Comparison of ENCODE assay signal across 8 cellular contexts in the genomic region with DNA sequence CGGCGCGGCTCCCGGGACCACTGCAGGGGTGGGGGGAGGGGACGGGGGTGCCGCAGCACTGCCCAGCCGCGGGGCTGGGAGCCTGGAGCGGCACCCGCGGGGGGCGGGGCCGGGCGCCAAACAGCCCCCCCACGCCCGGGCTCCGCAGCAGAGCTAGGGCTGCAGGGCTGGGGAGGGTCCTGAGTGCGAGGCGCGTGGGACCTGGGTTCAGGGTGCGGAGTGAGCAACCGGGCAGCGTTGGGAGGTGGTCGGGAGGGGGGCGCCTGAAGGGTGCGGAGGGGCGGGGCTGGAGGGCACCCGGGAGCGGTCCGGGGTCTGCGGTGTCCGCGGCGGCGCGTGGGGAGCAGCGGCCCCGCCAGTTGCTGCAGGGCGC. TPM values are rescaled to one million over a fixed set of nuclear protein-coding genes. Genes with fewer than 3 reads are reported as not detected.
DNase-seq lines count a peak whose midpoint lies in the region; ATAC-seq, FAIRE-seq and TF ChIP-seq lines count a peak whose summit lies in the region.

No MANE protein-coding gene starts in this region.

- in situ Hi-C loops in GM13977 (cut with MboI; ENCODE audit: low pct_unique_long_range_greater_than_20kb, low sequenced_read_pairs, unreplicated experiment) = no loop called here

- peaks cover 0 to 2% (median 0%) of the 10 kb centered on the region in 5 donors for H3K27me3 Mint-ChIP-seq in naive thymus-derived CD4-positive, alpha-beta T cell

- no peak for ATAC-seq in naive thymus-derived CD4-positive, alpha-beta T cell

- FAIRE-seq in bronchial epithelial cell (lab: Jason Lieb, UNC) = no peak

- H3K36me3 ChIP-seq in bronchial epithelial cell (ENCODE audit: control insufficient read depth, insufficient read depth, low read length) = peaks cover 3% of the 10 kb centered on the region
- peaks cover 0 to 42% (median 6%) of the 10 kb centered on the region in 3 experiments for H3K36me3 ChIP-seq in naive thymus-derived CD4-positive, alpha-beta T cell (ENCODE audit: control insufficient read depth in 2 of 3, insufficient read depth in 3 of 3, low read length in 3 of 3)

- peak overlapping the region; percentile 63 for H3K27ac ChIP-seq in naive thymus-derived CD4-positive, alpha-beta T cell (ENCODE audit: low read depth, low read length)

- peaks cover 0 to 19% (median 4%) of the 10 kb centered on the region in 5 donors for H3K36me3 Mint-ChIP-seq in naive thymus-derived CD4-positive, alpha-beta T cell

- CTCF ChIA-PET in naive thymus-derived CD4-positive, alpha-beta T cell (lab: Charles Lee) = interaction anchor here (0.9 kb wide), 1 partner anchor 92 kb away, joined by 5 read pairs; a partner anchor contains a TSS

- POLR2A ChIA-PET in naive thymus-derived CD4-positive, alpha-beta T cell (lab: Charles Lee) = interaction anchor here (0.9 to 13.8 kb wide), 2 partner anchors 18 to 58 kb away, joined by 3 to 327 read pairs; no protein-coding TSS in a partner anchor

- H3K27ac Mint-ChIP-seq in naive thymus-derived CD4-positive, alpha-beta T cell = peak overlapping the region in 1 of 9 donors; percentile 43

- H3K4me3 ChIP-seq in Jurkat, Clone E6-1 (ENCODE audit: low read length) = peak overlapping the region; percentile 62
- H3K4me3 ChIP-seq in bronchial epithelial cell (ENCODE audit: low read depth, low read length) = peak overlapping the region; percentile 58
- H3K4me3 ChIP-seq in naive thymus-derived CD4-positive, alpha-beta T cell (ENCODE audit: low read length) = no peak overlapping the region

- H3K4me1 Mint-ChIP-seq in naive thymus-derived CD4-positive, alpha-beta T cell = peaks cover 37 to 84% (median 74%) of the 10 kb centered on the region in 7 donors

- DNase-seq in GM13977 (ENCODE audit: low spot score) = peak; percentile 62
- no peak for DNase-seq in Jurkat, Clone E6-1 (ENCODE audit: low read depth, low spot score)
- DNase-seq in bronchial epithelial cell (ENCODE audit: low read depth) = no peak
- peak in 1 of 9 donors; percentile 21 for DNase-seq in naive thymus-derived CD4-positive, alpha-beta T cell
- no peak for DNase-seq in CD1c-positive myeloid dendritic cell (ENCODE audit: extremely low spot score)
- DNase-seq in SIG-M5 treated with dmso at 0.1 percent for 504 hours (lab: John Stamatoyannopoulos, UW; ENCODE audit: unreplicated experiment) = no peak
- no peak for DNase-seq in cerebellar cortex (ENCODE audit: low spot score)
- no peak for DNase-seq in DMS79 (lab: John Stamatoyannopoulos, UW)

- H3K9me3 ChIP-seq in naive thymus-derived CD4-positive, alpha-beta T cell (ENCODE audit: control insufficient read depth in 2 of 3, low read length in 3 of 3) = no peaks in the 10 kb centered on the region

- no peaks in the 10 kb centered on the region for H3K9me3 Mint-ChIP-seq in naive thymus-derived CD4-positive, alpha-beta T cell

- H3K4me1 ChIP-seq in naive thymus-derived CD4-positive, alpha-beta T cell (ENCODE audit: control insufficient read depth in 2 of 2, insufficient read depth in 2 of 2, low read length in 2 of 2) = peaks cover 28 to 50% of the 10 kb centered on the region in 2 donors

- TF ChIP-seq CTCF in GM13977 (IDR thresholded peaks at IDR 0.05; ENCODE audit: extremely low read depth, insufficient read depth, missing control alignments) (no peak), bronchial epithelial cell (IDR thresholded peaks at IDR 0.05; ENCODE audit: insufficient read depth, low read length, severe bottlenecking) (no peak)

- H3K4me3 Mint-ChIP-seq in naive thymus-derived CD4-positive, alpha-beta T cell = peak overlapping the region in 7 of 10 donors; percentile 48 to 94 (median 77)

- intact Hi-C loops in naive thymus-derived CD4-positive, alpha-beta T cell (cut with micrococcal nuclease) = loop anchor here (1.0 to 10.0 kb wide), 8 partner anchors 63 to 1361 kb away; a partner anchor contains a TSS

- H3K27me3 ChIP-seq in bronchial epithelial cell (ENCODE audit: control insufficient read depth, insufficient read depth, low read length) = no peaks in the 10 kb centered on the region
- no peaks in the 10 kb centered on the region for H3K27me3 ChIP-seq in naive thymus-derived CD4-positive, alpha-beta T cell (ENCODE audit: control insufficient read depth in 2 of 2, insufficient read depth in 2 of 2, low read length in 2 of 2)

RNA-seq across cellular contexts. Expression of a gene that starts 0.5 kb away (rescaled TPM):
- polyA plus RNA-seq in Jurkat, Clone E6-1 (2012; ENCODE audit: insufficient read depth, insufficient read length) = 48.0 TPM
- 13.4 and 16.5 TPM in 2 replicates for total RNA-seq in bronchial epithelial cell
- 10 to 100 TPM; 44.6 to 70.9 (median 61.9) TPM for total RNA-seq in naive thymus-derived CD4-positive, alpha-beta T cell
- 1 to 10 TPM; 5.6 to 6.3 TPM for polyA plus RNA-seq in naive thymus-derived CD4-positive, alpha-beta T cell

RNA-seq across cellular contexts. Expression of a gene that starts 37.1 kb away (rescaled TPM):
- 4.9 TPM for polyA plus RNA-seq in Jurkat, Clone E6-1 (2012; ENCODE audit: insufficient read depth, insufficient read length)
- 26.3 and 30.0 TPM in 2 replicates for total RNA-seq in bronchial epithelial cell
- under 1 TPM; 0.42 to 0.97 (median 0.78) TPM for total RNA-seq in naive thymus-derived CD4-positive, alpha-beta T cell
- not detected for polyA plus RNA-seq in naive thymus-derived CD4-positive, alpha-beta T cell

Comparison
In these comparisons a context has a peak if more than half of its experiments do, and no peak if none do; other contexts are left out.
1. RNA of a gene that starts 37.1 kb away (total RNA-seq): 26.3 to 30.0 TPM in bronchial epithelial cell; 0.42 to 0.97 TPM in naive thymus-derived CD4-positive, alpha-beta T cell; every median in the first group is over 10 times any median in the second.